ENCODE assay signal across 19 cellular contexts in the genomic region with DNA sequence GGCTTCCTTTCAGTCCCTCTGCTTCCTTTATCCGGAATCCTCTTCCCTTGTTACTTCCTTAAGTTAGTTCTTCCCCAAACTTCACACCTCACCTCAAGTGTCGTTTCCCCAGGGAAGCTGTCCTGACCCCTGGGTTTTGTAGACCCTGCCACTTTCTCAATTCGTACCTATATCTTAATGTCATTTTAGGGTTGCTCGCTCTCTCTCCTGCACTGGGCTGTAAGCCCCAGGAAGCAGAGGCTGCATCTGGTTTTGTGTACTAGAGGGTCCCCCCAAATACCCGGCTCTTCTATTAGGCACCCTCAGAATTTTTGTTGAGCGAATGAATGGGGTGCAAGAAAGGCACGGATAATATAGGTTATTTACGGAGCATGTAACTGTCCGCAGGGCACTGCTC. TPM values are rescaled to one million over a fixed set of nuclear protein-coding genes. Genes with fewer than 3 reads are reported as not detected.
"Had no signal": no experiment of that assay in that cellular context is flagged by ENCODE, and none has a peak within 500 bp of the region (broad histone marks: within the 10 kb centered on the region; RNA-seq: fewer than 3 reads in every experiment).

No MANE protein-coding gene starts in this region.

- H3K27ac ChIP-seq: colonic mucosa, foreskin keratinocyte, lower lobe of right lung, neutrophil, right atrium auricular region, skin epidermis, upper lobe of left lung had no signal

- H3K4me3 ChIP-seq: colonic mucosa, lower lobe of right lung, right atrium auricular region, skin epidermis, upper lobe of left lung had no signal

- H3K27ac Mint-ChIP-seq: activated B cell treated with CpG ODN at 0.5 μM for 24 hours; activated naive CD4-positive, alpha-beta T cell treated with anti-CD3 and anti-CD28 coated beads, Interleukin-2, amount 50 U/mL, for 72 hours; activated T-cell treated with anti-CD3 and anti-CD28 coated beads, Interleukin-2, amount 50 U/mL, for 72 hours; stimulated activated naive CD8-positive, alpha-beta T cell treated with anti-CD3 and anti-CD28 coated beads, Interleukin-15, Interleukin-2, amounts not matched to agents 100 ng/mL and 50 ng/mL, for 24 hours had no signal

- H3K36me3 ChIP-seq: colonic mucosa, lower lobe of right lung, neutrophil, right atrium auricular region, upper lobe of left lung had no signal

- H3K36me3 Mint-ChIP-seq: activated naive CD4-positive, alpha-beta T cell treated with anti-CD3 and anti-CD28 coated beads, Interleukin-2, amount 50 U/mL, for 72 hours had no signal

- H3K9me3 ChIP-seq: colonic mucosa, lower lobe of right lung, neutrophil, right atrium auricular region, upper lobe of left lung had no signal

- ATAC-seq: activated T-cell treated with anti-CD3 and anti-CD28 coated beads, Interleukin-2, amount 50 U/mL, for 72 hours; foreskin keratinocyte; left cardiac atrium; lower lobe of right lung had no signal

- H3K4me3 Mint-ChIP-seq: activated B cell treated with CpG ODN at 0.5 μM for 24 hours; activated T-cell treated with anti-CD3 and anti-CD28 coated beads, Interleukin-2, amount 50 U/mL, for 72 hours; stimulated activated naive CD8-positive, alpha-beta T cell treated with anti-CD3 and anti-CD28 coated beads, Interleukin-15, Interleukin-2, amounts not matched to agents 100 ng/mL and 50 ng/mL, for 24 hours had no signal

- H3K4me1 ChIP-seq: colonic mucosa, foreskin keratinocyte, lower lobe of right lung, right atrium auricular region had no signal

- H3K9me3 Mint-ChIP-seq: activated B cell treated with CpG ODN at 0.5 μM for 24 hours; activated naive CD4-positive, alpha-beta T cell treated with anti-CD3 and anti-CD28 coated beads, Interleukin-2, amount 50 U/mL, for 72 hours; activated T-cell treated with anti-CD3 and anti-CD28 coated beads, Interleukin-2, amount 50 U/mL, for 72 hours; stimulated activated naive CD8-positive, alpha-beta T cell treated with anti-CD3 and anti-CD28 coated beads, Interleukin-15, Interleukin-2, amounts not matched to agents 100 ng/mL and 50 ng/mL, for 24 hours had no signal

- DNase-seq: activated B cell treated with CpG ODN at 0.5 μM for 24 hours; activated CD4-positive, alpha-beta T cell treated with anti-CD3 and anti-CD28 coated beads for 48 hours; activated CD8-positive, alpha-beta memory T cell treated with anti-CD3 and anti-CD28 coated beads, Interleukin-2, amount 50 U/mL, for 48 hours; activated gamma-delta T cell; activated T-cell treated with anti-CD3 and anti-CD28 coated beads, Interleukin-2, amount 50 U/mL, for 72 hours; colonic mucosa; effector CD4-positive, alpha-beta T cell; foreskin keratinocyte; left cardiac atrium; lower lobe of right lung; midbrain; stimulated activated CD4-positive, alpha-beta T cell treated with anti-CD3 and anti-CD28 coated beads, Interleukin-4, amount 100 ng/mL, for 4 hours had no signal

RNA-seq across cellular contexts. Expression of a gene that starts 0.6 kb away (rescaled TPM):
- total RNA-seq: activated B cell treated with CpG ODN at 0.5 μM for 24 hours; activated T-cell treated with anti-CD3 and anti-CD28 coated beads, Interleukin-2, amount 50 U/mL, for 72 hours; foreskin keratinocyte; left cardiac atrium; lower lobe of right lung; right atrium auricular region; T-helper 2 cell treated with Interferon-gamma antibody and Interleukin-4, amounts not matched to agents 100 ng/mL and 5 ng/mL, for 36 hours; upper lobe of left lung had no signal
- polyA plus RNA-seq: foreskin keratinocyte had no signal
